Comparison of ENCODE assay signal across 1 cellular context in the genomic region with DNA sequence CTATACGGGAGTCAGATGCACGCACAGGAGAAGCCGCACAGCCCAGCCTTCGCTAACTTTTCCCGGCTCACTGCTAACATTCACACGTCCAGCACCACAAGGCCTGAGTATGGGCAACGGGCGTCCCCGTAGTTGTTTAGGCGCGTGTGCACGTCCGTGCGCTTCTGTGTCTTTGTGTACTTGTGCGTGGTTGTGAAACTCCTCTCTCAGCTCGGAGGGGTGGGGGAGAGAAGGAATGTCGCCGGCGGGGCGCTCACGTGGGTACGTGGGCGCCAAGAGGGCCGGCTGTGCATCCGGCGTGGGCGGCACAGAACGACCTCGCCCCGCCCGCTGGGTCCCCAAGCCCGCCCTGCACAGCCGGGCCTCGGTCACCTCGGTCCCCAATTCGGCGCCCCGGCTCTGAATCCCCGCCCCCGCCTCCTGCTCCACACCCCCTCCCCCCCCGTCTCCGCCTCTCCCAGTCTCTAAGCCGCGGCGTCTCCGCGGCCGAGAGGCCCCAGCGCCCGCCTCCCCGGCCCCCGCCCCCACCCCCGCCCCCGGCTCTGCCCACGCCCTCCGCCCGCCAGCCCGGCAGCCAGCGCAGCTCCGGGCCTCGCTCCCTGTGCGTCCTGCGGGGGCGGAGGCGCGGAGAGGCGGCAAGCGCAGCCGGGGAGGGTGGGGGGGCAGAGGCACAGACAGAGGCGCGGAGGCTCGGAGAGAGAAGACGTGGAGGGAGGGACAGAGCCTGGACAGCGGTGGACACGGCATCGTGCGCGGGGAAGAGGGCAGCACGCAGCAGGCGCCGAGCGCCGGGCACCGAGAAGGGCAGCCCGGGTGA.
TF ChIP-seq lines count a peak whose summit lies in the region.

A gene with protein sequence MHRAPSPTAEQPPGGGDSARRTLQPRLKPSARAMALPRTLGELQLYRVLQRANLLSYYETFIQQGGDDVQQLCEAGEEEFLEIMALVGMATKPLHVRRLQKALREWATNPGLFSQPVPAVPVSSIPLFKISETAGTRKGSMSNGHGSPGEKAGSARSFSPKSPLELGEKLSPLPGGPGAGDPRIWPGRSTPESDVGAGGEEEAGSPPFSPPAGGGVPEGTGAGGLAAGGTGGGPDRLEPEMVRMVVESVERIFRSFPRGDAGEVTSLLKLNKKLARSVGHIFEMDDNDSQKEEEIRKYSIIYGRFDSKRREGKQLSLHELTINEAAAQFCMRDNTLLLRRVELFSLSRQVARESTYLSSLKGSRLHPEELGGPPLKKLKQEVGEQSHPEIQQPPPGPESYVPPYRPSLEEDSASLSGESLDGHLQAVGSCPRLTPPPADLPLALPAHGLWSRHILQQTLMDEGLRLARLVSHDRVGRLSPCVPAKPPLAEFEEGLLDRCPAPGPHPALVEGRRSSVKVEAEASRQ (plus strand): TSS at position 673 of the 817 bp plus-strand sequence. CDS start 158 bp downstream, outside the sequence.

TF ChIP-seq in K562, 482 proteins besides CTCF, POLR2A, EP300 and RAD21 (continued from another document and continues in another):
- TF ChIP-seq, protein P1, sequence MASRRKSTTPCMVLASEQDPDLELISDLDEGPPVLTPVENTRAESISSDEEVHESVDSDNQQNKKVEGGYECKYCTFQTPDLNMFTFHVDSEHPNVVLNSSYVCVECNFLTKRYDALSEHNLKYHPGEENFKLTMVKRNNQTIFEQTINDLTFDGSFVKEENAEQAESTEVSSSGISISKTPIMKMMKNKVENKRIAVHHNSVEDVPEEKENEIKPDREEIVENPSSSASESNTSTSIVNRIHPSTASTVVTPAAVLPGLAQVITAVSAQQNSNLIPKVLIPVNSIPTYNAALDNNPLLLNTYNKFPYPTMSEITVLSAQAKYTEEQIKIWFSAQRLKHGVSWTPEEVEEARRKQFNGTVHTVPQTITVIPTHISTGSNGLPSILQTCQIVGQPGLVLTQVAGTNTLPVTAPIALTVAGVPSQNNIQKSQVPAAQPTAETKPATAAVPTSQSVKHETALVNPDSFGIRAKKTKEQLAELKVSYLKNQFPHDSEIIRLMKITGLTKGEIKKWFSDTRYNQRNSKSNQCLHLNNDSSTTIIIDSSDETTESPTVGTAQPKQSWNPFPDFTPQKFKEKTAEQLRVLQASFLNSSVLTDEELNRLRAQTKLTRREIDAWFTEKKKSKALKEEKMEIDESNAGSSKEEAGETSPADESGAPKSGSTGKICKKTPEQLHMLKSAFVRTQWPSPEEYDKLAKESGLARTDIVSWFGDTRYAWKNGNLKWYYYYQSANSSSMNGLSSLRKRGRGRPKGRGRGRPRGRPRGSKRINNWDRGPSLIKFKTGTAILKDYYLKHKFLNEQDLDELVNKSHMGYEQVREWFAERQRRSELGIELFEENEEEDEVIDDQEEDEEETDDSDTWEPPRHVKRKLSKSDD (conservative IDR thresholded peaks at IDR 0.05; ENCODE audit: low read length) = no peak
- TF ChIP-seq HNRNPL (IDR thresholded peaks at IDR 0.05; ENCODE audit: low read depth, low read length) = no peak
- no peak for TF ChIP-seq CLOCK (CRISPR knock-in tag; IDR thresholded peaks at IDR 0.05; ENCODE audit: borderline replicate concordance)
- TF ChIP-seq PYGO2 (tag; IDR thresholded peaks at IDR 0.05) = no peak
- 0 out of 2 replicates have a peak, but pooled peaks have one; percentile 16 for TF ChIP-seq MTA2 (IDR thresholded peaks at IDR 0.05; ENCODE audit: low read depth)
- no peak for TF ChIP-seq ADNP (tag; IDR thresholded peaks at IDR 0.05)
- no peak for TF ChIP-seq SNIP1 (IDR thresholded peaks at IDR 0.05; ENCODE audit: low read depth)
- TF ChIP-seq IFI16 (CRISPR knock-in tag; IDR thresholded peaks at IDR 0.05) = no peak
- peak in 1 of 2 experiments; percentile 88; a peak in 2 of 4 replicates for TF ChIP-seq KDM1A (IDR thresholded peaks at IDR 0.05)
- TF ChIP-seq GMEB1 (CRISPR knock-in tag; IDR thresholded peaks at IDR 0.05) = peak; percentile 68
- TF ChIP-seq EGR1 (conservative IDR thresholded peaks at IDR 0.05) = peak; percentile 98
- TF ChIP-seq RBM34 (IDR thresholded peaks at IDR 0.05; ENCODE audit: borderline replicate concordance, insufficient read depth, low read length) = no peak
- peak; percentile 40; the same call in 1 of the 2 replicates for TF ChIP-seq PHF8 (IDR thresholded peaks at IDR 0.05; ENCODE audit: borderline replicate concordance, low read length)
- no peak for TF ChIP-seq NR2F6 (CRISPR knock-in tag; IDR thresholded peaks at IDR 0.05)
- no peak for TF ChIP-seq PCBP2 (IDR thresholded peaks at IDR 0.05; ENCODE audit: low read depth, low read length, poor library complexity, severe bottlenecking)
- TF ChIP-seq, protein P2, sequence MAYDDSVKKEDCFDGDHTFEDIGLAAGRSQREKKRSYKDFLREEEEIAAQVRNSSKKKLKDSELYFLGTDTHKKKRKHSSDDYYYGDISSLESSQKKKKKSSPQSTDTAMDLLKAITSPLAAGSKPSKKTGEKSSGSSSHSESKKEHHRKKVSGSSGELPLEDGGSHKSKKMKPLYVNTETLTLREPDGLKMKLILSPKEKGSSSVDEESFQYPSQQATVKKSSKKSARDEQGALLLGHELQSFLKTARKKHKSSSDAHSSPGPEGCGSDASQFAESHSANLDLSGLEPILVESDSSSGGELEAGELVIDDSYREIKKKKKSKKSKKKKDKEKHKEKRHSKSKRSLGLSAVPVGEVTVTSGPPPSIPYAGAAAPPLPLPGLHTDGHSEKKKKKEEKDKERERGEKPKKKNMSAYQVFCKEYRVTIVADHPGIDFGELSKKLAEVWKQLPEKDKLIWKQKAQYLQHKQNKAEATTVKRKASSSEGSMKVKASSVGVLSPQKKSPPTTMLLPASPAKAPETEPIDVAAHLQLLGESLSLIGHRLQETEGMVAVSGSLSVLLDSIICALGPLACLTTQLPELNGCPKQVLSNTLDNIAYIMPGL (CRISPR knock-in tag; IDR thresholded peaks at IDR 0.05) = no peak
- TF ChIP-seq, protein P3, sequence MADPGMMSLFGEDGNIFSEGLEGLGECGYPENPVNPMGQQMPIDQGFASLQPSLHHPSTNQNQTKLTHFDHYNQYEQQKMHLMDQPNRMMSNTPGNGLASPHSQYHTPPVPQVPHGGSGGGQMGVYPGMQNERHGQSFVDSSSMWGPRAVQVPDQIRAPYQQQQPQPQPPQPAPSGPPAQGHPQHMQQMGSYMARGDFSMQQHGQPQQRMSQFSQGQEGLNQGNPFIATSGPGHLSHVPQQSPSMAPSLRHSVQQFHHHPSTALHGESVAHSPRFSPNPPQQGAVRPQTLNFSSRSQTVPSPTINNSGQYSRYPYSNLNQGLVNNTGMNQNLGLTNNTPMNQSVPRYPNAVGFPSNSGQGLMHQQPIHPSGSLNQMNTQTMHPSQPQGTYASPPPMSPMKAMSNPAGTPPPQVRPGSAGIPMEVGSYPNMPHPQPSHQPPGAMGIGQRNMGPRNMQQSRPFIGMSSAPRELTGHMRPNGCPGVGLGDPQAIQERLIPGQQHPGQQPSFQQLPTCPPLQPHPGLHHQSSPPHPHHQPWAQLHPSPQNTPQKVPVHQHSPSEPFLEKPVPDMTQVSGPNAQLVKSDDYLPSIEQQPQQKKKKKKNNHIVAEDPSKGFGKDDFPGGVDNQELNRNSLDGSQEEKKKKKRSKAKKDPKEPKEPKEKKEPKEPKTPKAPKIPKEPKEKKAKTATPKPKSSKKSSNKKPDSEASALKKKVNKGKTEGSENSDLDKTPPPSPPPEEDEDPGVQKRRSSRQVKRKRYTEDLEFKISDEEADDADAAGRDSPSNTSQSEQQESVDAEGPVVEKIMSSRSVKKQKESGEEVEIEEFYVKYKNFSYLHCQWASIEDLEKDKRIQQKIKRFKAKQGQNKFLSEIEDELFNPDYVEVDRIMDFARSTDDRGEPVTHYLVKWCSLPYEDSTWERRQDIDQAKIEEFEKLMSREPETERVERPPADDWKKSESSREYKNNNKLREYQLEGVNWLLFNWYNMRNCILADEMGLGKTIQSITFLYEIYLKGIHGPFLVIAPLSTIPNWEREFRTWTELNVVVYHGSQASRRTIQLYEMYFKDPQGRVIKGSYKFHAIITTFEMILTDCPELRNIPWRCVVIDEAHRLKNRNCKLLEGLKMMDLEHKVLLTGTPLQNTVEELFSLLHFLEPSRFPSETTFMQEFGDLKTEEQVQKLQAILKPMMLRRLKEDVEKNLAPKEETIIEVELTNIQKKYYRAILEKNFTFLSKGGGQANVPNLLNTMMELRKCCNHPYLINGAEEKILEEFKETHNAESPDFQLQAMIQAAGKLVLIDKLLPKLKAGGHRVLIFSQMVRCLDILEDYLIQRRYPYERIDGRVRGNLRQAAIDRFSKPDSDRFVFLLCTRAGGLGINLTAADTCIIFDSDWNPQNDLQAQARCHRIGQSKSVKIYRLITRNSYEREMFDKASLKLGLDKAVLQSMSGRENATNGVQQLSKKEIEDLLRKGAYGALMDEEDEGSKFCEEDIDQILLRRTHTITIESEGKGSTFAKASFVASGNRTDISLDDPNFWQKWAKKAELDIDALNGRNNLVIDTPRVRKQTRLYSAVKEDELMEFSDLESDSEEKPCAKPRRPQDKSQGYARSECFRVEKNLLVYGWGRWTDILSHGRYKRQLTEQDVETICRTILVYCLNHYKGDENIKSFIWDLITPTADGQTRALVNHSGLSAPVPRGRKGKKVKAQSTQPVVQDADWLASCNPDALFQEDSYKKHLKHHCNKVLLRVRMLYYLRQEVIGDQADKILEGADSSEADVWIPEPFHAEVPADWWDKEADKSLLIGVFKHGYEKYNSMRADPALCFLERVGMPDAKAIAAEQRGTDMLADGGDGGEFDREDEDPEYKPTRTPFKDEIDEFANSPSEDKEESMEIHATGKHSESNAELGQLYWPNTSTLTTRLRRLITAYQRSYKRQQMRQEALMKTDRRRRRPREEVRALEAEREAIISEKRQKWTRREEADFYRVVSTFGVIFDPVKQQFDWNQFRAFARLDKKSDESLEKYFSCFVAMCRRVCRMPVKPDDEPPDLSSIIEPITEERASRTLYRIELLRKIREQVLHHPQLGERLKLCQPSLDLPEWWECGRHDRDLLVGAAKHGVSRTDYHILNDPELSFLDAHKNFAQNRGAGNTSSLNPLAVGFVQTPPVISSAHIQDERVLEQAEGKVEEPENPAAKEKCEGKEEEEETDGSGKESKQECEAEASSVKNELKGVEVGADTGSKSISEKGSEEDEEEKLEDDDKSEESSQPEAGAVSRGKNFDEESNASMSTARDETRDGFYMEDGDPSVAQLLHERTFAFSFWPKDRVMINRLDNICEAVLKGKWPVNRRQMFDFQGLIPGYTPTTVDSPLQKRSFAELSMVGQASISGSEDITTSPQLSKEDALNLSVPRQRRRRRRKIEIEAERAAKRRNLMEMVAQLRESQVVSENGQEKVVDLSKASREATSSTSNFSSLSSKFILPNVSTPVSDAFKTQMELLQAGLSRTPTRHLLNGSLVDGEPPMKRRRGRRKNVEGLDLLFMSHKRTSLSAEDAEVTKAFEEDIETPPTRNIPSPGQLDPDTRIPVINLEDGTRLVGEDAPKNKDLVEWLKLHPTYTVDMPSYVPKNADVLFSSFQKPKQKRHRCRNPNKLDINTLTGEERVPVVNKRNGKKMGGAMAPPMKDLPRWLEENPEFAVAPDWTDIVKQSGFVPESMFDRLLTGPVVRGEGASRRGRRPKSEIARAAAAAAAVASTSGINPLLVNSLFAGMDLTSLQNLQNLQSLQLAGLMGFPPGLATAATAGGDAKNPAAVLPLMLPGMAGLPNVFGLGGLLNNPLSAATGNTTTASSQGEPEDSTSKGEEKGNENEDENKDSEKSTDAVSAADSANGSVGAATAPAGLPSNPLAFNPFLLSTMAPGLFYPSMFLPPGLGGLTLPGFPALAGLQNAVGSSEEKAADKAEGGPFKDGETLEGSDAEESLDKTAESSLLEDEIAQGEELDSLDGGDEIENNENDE (IDR thresholded peaks at IDR 0.05; ENCODE audit: low read depth, low read length) = no peak
- no peak for TF ChIP-seq ZNF143 (CRISPR knock-in tag; IDR thresholded peaks at IDR 0.05)
- no peak for TF ChIP-seq ZNF12 (CRISPR knock-in tag; IDR thresholded peaks at IDR 0.05)
- peak; percentile 72 for TF ChIP-seq CREM (IDR thresholded peaks at IDR 0.05; ENCODE audit: low read depth)
- TF ChIP-seq ZBTB1 (CRISPR knock-in tag; IDR thresholded peaks at IDR 0.05; ENCODE audit: borderline replicate concordance, low read depth) = no peak
- TF ChIP-seq, protein P4, sequence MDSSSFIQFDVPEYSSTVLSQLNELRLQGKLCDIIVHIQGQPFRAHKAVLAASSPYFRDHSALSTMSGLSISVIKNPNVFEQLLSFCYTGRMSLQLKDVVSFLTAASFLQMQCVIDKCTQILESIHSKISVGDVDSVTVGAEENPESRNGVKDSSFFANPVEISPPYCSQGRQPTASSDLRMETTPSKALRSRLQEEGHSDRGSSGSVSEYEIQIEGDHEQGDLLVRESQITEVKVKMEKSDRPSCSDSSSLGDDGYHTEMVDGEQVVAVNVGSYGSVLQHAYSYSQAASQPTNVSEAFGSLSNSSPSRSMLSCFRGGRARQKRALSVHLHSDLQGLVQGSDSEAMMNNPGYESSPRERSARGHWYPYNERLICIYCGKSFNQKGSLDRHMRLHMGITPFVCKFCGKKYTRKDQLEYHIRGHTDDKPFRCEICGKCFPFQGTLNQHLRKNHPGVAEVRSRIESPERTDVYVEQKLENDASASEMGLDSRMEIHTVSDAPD (CRISPR knock-in tag; IDR thresholded peaks at IDR 0.05) = no peak
- peak; percentile 29; the same call in 1 of the 2 replicates for TF ChIP-seq MTA1 (IDR thresholded peaks at IDR 0.05; ENCODE audit: borderline replicate concordance)
- TF ChIP-seq POLR3G (IDR thresholded peaks at IDR 0.05; ENCODE audit: extremely low read depth, insufficient read length, insufficient replicate concordance) = no peak
